ENCODE assay signal across 12 cellular contexts in the genomic region with DNA sequence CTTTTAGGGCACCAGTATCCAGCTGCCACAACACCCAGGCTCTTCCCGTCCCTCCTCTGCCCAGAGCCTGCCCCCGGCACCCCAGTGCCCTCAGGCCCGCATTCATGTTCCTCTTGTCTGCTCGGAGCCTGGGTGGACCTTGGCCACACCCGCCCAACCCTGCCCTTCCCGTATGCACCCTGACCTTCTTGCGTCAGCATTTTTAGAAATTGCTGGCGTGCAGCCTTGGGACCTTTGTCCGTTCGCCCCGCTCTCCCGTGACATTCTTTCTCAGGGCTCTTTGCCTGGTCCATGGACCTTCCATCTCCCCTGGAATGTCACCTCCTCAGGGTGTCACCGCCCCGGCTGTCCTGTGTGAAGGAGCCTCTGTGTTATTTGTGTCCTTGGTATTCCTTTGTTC. TPM values are rescaled to one million over a fixed set of nuclear protein-coding genes. Genes with fewer than 3 reads are reported as not detected.
DNase-seq lines count a peak whose midpoint lies in the region; ATAC-seq and TF ChIP-seq lines count a peak whose summit lies in the region.
"Had no signal": no experiment of that assay in that cellular context is flagged by ENCODE, and none has a peak within 500 bp of the region (broad histone marks: within the 10 kb centered on the region; RNA-seq: fewer than 3 reads in every experiment).

No MANE protein-coding gene starts in this region.

- no peak for DNase-seq in activated naive CD8-positive, alpha-beta T cell treated with anti-CD3 and anti-CD28 coated beads, Interleukin-2, amount 10 ng/mL, durations not matched to agents 7 days and 5 days
- DNase-seq in activated naive CD8-positive, alpha-beta T cell treated with anti-CD3 and anti-CD28 coated beads for 36 hours, result no peak
- peak; percentile 67 for DNase-seq in transverse colon
- DNase-seq in osteoblast (ENCODE audit: insufficient read length, low spot score, missing footprints), result no peak
- DNase-seq: activated naive CD8-positive, alpha-beta T cell treated with anti-CD3 and anti-CD28 coated beads, Interleukin-2, amount 50 U/mL, for 24 hours; Calu3; NCI-H2029; sigmoid colon had no signal

- intact Hi-C loops in transverse colon (cut with DNase I; ENCODE audit: low total_unique reads), result loop anchor here (10.0 kb wide), 1 partner anchor 57 kb away; the partner anchor contains the start of gene FTL

- H3K4me1 Mint-ChIP-seq in activated naive CD8-positive, alpha-beta T cell treated with anti-CD3 and anti-CD28 coated beads, Interleukin-2, amount 10 ng/mL, durations not matched to agents 7 days and 5 days, result peaks cover 5% of the 10 kb centered on the region
- peaks cover under 1% of the 10 kb centered on the region for H3K4me1 Mint-ChIP-seq in activated naive CD8-positive, alpha-beta T cell treated with anti-CD3 and anti-CD28 coated beads for 36 hours

- no peak for TF ChIP-seq CTCF in transverse colon (IDR thresholded peaks at IDR 0.05)
- TF ChIP-seq CTCF in osteoblast (IDR thresholded peaks at IDR 0.05; ENCODE audit: extremely low read depth, low read depth, low read length), result no peak

- peak overlapping the region; percentile 34 for H3K27ac Mint-ChIP-seq in activated naive CD8-positive, alpha-beta T cell treated with anti-CD3 and anti-CD28 coated beads, Interleukin-2, amount 10 ng/mL, durations not matched to agents 7 days and 5 days
- no peak overlapping the region for H3K27ac Mint-ChIP-seq in activated naive CD8-positive, alpha-beta T cell treated with anti-CD3 and anti-CD28 coated beads for 36 hours
- H3K27ac Mint-ChIP-seq: activated naive CD8-positive, alpha-beta T cell treated with anti-CD3 and anti-CD28 coated beads, Interleukin-2, amount 50 U/mL, for 24 hours had no signal

- H3K27me3 ChIP-seq in transverse colon (no peaks in the 10 kb centered on the region), osteoblast (ENCODE audit: insufficient read depth, low read length) (no peaks in the 10 kb centered on the region)
- H3K27me3 ChIP-seq: sigmoid colon, SJSA1 had no signal

- no peaks in the 10 kb centered on the region for H3K27me3 Mint-ChIP-seq in activated naive CD8-positive, alpha-beta T cell treated with anti-CD3 and anti-CD28 coated beads, Interleukin-2, amount 10 ng/mL, durations not matched to agents 7 days and 5 days
- no peaks in the 10 kb centered on the region for H3K27me3 Mint-ChIP-seq in activated naive CD8-positive, alpha-beta T cell treated with anti-CD3 and anti-CD28 coated beads for 36 hours
- H3K27me3 Mint-ChIP-seq: activated naive CD8-positive, alpha-beta T cell treated with anti-CD3 and anti-CD28 coated beads, Interleukin-2, amount 50 U/mL, for 24 hours had no signal

- in situ Hi-C loops in transverse colon (cut with MboI; ENCODE audit: low pct_ligation_motif_present in 1 of 4, low pct_unique_long_range_greater_than_20kb in 1 of 4, low sequenced_read_pairs in 3 of 4), result no loop called here

- H3K9me3 Mint-ChIP-seq in activated naive CD8-positive, alpha-beta T cell treated with anti-CD3 and anti-CD28 coated beads, Interleukin-2, amount 10 ng/mL, durations not matched to agents 7 days and 5 days, result no peaks in the 10 kb centered on the region
- H3K9me3 Mint-ChIP-seq in activated naive CD8-positive, alpha-beta T cell treated with anti-CD3 and anti-CD28 coated beads for 36 hours, result no peaks in the 10 kb centered on the region
- H3K9me3 Mint-ChIP-seq: activated naive CD8-positive, alpha-beta T cell treated with anti-CD3 and anti-CD28 coated beads, Interleukin-2, amount 50 U/mL, for 24 hours had no signal

- peaks cover 51% of the 10 kb centered on the region for H3K36me3 Mint-ChIP-seq in activated naive CD8-positive, alpha-beta T cell treated with anti-CD3 and anti-CD28 coated beads, Interleukin-2, amount 10 ng/mL, durations not matched to agents 7 days and 5 days
- H3K36me3 Mint-ChIP-seq in activated naive CD8-positive, alpha-beta T cell treated with anti-CD3 and anti-CD28 coated beads for 36 hours, result peaks cover 49% of the 10 kb centered on the region

- no peak for ATAC-seq in activated naive CD8-positive, alpha-beta T cell treated with anti-CD3 and anti-CD28 coated beads, Interleukin-2, amount 10 ng/mL, durations not matched to agents 7 days and 5 days (ENCODE audit: low read depth)
- ATAC-seq: activated naive CD8-positive, alpha-beta T cell treated with anti-CD3 and anti-CD28 coated beads, Interleukin-2, amount 50 U/mL, for 24 hours had no signal

- no peak overlapping the region for H3K4me3 Mint-ChIP-seq in activated naive CD8-positive, alpha-beta T cell treated with anti-CD3 and anti-CD28 coated beads, Interleukin-2, amount 10 ng/mL, durations not matched to agents 7 days and 5 days
- no peak overlapping the region for H3K4me3 Mint-ChIP-seq in activated naive CD8-positive, alpha-beta T cell treated with anti-CD3 and anti-CD28 coated beads for 36 hours
- H3K4me3 Mint-ChIP-seq: activated naive CD8-positive, alpha-beta T cell treated with anti-CD3 and anti-CD28 coated beads, Interleukin-2, amount 50 U/mL, for 24 hours had no signal

- H3K79me2 ChIP-seq in osteoblast (ENCODE audit: insufficient read depth, low read length), result peaks cover 10% of the 10 kb centered on the region

- H3K36me3 ChIP-seq in transverse colon, result peaks cover 0 to 59% (median 14%) of the 10 kb centered on the region in 4 donors
- peaks cover 49% of the 10 kb centered on the region for H3K36me3 ChIP-seq in osteoblast (ENCODE audit: insufficient read depth, low read length)

- no peak overlapping the region for H2AFZ ChIP-seq in osteoblast (ENCODE audit: low read length)

- POLR2A ChIA-PET in activated naive CD8-positive, alpha-beta T cell treated with anti-CD3 and anti-CD28 coated beads, Interleukin-2, amount 10 ng/mL, durations not matched to agents 7 days and 5 days (lab: Charles Lee), result no interaction called here

- TF ChIP-seq EP300 in transverse colon (IDR thresholded peaks at IDR 0.05; ENCODE audit: low read depth), result no peak

- H3K4me1 ChIP-seq in transverse colon (peaks cover 0 to 9% (median 2%) of the 10 kb centered on the region in 4 donors), osteoblast (ENCODE audit: insufficient read depth, low read length) (no peaks in the 10 kb centered on the region)
- H3K4me1 ChIP-seq: SJSA1 had no signal

- H3K27ac ChIP-seq in transverse colon, result peak overlapping the region; percentile 9 to 43 (median 31)
- no peak overlapping the region for H3K27ac ChIP-seq in osteoblast (ENCODE audit: low read depth, low read length)
- H3K27ac ChIP-seq: KMS-11, sigmoid colon, SJSA1 had no signal

- no peak overlapping the region for H3K4me2 ChIP-seq in osteoblast (ENCODE audit: insufficient read depth, low read length)
- H3K4me2 ChIP-seq: KMS-11 had no signal

- peaks cover 5% of the 10 kb centered on the region for H4K20me1 ChIP-seq in osteoblast (ENCODE audit: insufficient read depth, low read length)

- no peaks in the 10 kb centered on the region for H3K9me3 ChIP-seq in transverse colon
- H3K9me3 ChIP-seq in osteoblast (ENCODE audit: low read depth, low read length), result no peaks in the 10 kb centered on the region
- H3K9me3 ChIP-seq: sigmoid colon, SJSA1 had no signal

- 82% methylated on average over 13 of the region's 14 CpGs; no CpG with 5 or more reads in 1 of the 2 donors for WGBS in transverse colon (ENCODE audit: low coverage in 1 of 2), 2 donors

- H3K4me3 ChIP-seq in transverse colon (no peak overlapping the region), osteoblast (ENCODE audit: insufficient read depth, low read length) (no peak overlapping the region)
- H3K4me3 ChIP-seq: sigmoid colon, SJSA1 had no signal

- TF ChIP-seq POLR2A in transverse colon (IDR thresholded peaks at IDR 0.05), result no peak

RNA-seq across cellular contexts. Expression of gene NUCB1, which starts 7.6 kb away (rescaled TPM):
- total RNA-seq in activated naive CD8-positive, alpha-beta T cell treated with anti-CD3 and anti-CD28 coated beads, Interleukin-2, amount 10 ng/mL, durations not matched to agents 7 days and 5 days, result 100 to 1,000 TPM; 203 to 214 TPM
- total RNA-seq in activated naive CD8-positive, alpha-beta T cell treated with anti-CD3 and anti-CD28 coated beads for 36 hours, result 10 to 100 TPM; 90.6 to 91.7 TPM
- total RNA-seq in transverse colon, result 100 to 1,000 TPM; 135 to 196 (median 174) TPM
- 242 and 300 TPM in 2 replicates for total RNA-seq in osteoblast

RNA-seq across cellular contexts. Expression of gene TULP2, which starts 9.1 kb away (rescaled TPM):
- total RNA-seq in activated naive CD8-positive, alpha-beta T cell treated with anti-CD3 and anti-CD28 coated beads, Interleukin-2, amount 10 ng/mL, durations not matched to agents 7 days and 5 days, result under 1 TPM in 1 of 2 experiments, not detected in 1; 0.17 TPM
- total RNA-seq in activated naive CD8-positive, alpha-beta T cell treated with anti-CD3 and anti-CD28 coated beads for 36 hours, result under 1 TPM; 0.12 to 0.16 TPM
- total RNA-seq in transverse colon (not detected), osteoblast (not detected in 2 replicates)
- total RNA-seq: A172, Calu3, SJSA1, temporal lobe had no signal

RNA-seq across cellular contexts. Expression of gene DHDH, which starts 25.8 kb away (rescaled TPM):
- 1 to 10 TPM; 1.7 to 2.6 TPM for total RNA-seq in activated naive CD8-positive, alpha-beta T cell treated with anti-CD3 and anti-CD28 coated beads, Interleukin-2, amount 10 ng/mL, durations not matched to agents 7 days and 5 days
- 1 to 10 TPM in 1 of 2 experiments, under 1 TPM in 1; 0.74 to 1.1 TPM for total RNA-seq in activated naive CD8-positive, alpha-beta T cell treated with anti-CD3 and anti-CD28 coated beads for 36 hours
- 1 to 10 TPM in 2 of 4 donors, not detected in 2; 3.4 to 4.9 TPM for total RNA-seq in transverse colon
- 0.29 and 0.36 TPM in 2 replicates for total RNA-seq in osteoblast
- total RNA-seq: A172, sigmoid colon had no signal

RNA-seq across cellular contexts. Expression of gene PPP1R15A, which starts 35.5 kb away (rescaled TPM):
- total RNA-seq in activated naive CD8-positive, alpha-beta T cell treated with anti-CD3 and anti-CD28 coated beads, Interleukin-2, amount 10 ng/mL, durations not matched to agents 7 days and 5 days, result 10 to 100 TPM; 82.8 to 83.9 TPM
- total RNA-seq in activated naive CD8-positive, alpha-beta T cell treated with anti-CD3 and anti-CD28 coated beads for 36 hours, result 10 to 100 TPM; 60.8 to 65.4 TPM
- total RNA-seq in transverse colon (100 to 1,000 TPM in 1 of 4 donors, 10 to 100 TPM in 3; 49.4 to 109 (median 69.5) TPM), osteoblast (70.4 and 84.0 TPM in 2 replicates)

RNA-seq across cellular contexts. Expression of gene PLEKHA4, which starts 39.3 kb away (rescaled TPM):
- total RNA-seq in activated naive CD8-positive, alpha-beta T cell treated with anti-CD3 and anti-CD28 coated beads, Interleukin-2, amount 10 ng/mL, durations not matched to agents 7 days and 5 days, result 1 to 10 TPM; 4.0 to 7.0 TPM
- 1 to 10 TPM; 5.8 to 7.6 TPM for total RNA-seq in activated naive CD8-positive, alpha-beta T cell treated with anti-CD3 and anti-CD28 coated beads for 36 hours
- 10 to 100 TPM in 2 of 4 donors, 1 to 10 TPM in 2; 2.6 to 34.4 (median 10.3) TPM for total RNA-seq in transverse colon
- 21.4 and 28.6 TPM in 2 replicates for total RNA-seq in osteoblast
